Comparison of ENCODE assay signal across 17 cellular contexts in genomic region chr3:101159478-101159877, GRCh38.
A peak's percentile ranks its signal among the peaks of the same experiment; 100 is the strongest.
DNase-seq lines count a peak whose midpoint lies in the region; ATAC-seq and TF ChIP-seq lines count a peak whose summit lies in the region.
"Had no signal": no experiment of that assay in that cellular context is flagged by ENCODE, and none has a peak within 500 bp of the region (broad histone marks: within the 10 kb centered on the region; RNA-seq: fewer than 3 reads in every experiment).

No MANE protein-coding gene starts in this region.

- H3K4me1 Mint-ChIP-seq in nephron = peaks cover 27% of the 10 kb centered on the region
- H3K4me1 Mint-ChIP-seq: B cell had no signal

- peak; percentile 56 for DNase-seq in SK-N-MC (ENCODE audit: low read depth, low spot score)
- no peak for DNase-seq in nucleus accumbens (lab: John Stamatoyannopoulos, UW)
- DNase-seq: AML-193; Caco-2; Calu3; CD4-positive, alpha-beta T cell; CD8-positive, alpha-beta T cell; DMS79 treated with DMSO at 0.1 percent for 48 hours; GF-D8 had no signal

- H3K27me3 Mint-ChIP-seq in nephron (ENCODE audit: low read depth) = peaks cover 4% of the 10 kb centered on the region

- H3K9me3 Mint-ChIP-seq in nephron = no peaks in the 10 kb centered on the region
- H3K9me3 Mint-ChIP-seq: CD4-positive, alpha-beta T cell; CD8-positive, alpha-beta T cell had no signal

- H3K9ac ChIP-seq in SK-N-MC (ENCODE audit: insufficient read length) (no peak overlapping the region), stomach smooth muscle (ENCODE audit: low read length in 2 of 2) (no peak overlapping the region)
- H3K9ac ChIP-seq: BLaER1 treated with 17β-estradiol and CSF1 and Interleukin-3, amounts not matched to agents 10 nM and 100 nM had no signal

- no peaks in the 10 kb centered on the region for H3K36me3 Mint-ChIP-seq in nephron (ENCODE audit: low read depth)
- H3K36me3 Mint-ChIP-seq: CD8-positive, alpha-beta T cell had no signal

- no peak for TF ChIP-seq CTCF in nephron (IDR thresholded peaks at IDR 0.05; ENCODE audit: unreplicated experiment in 3 of 3)

- H3K27ac ChIP-seq in SK-N-MC (peak overlapping the region; percentile 82), stomach smooth muscle (ENCODE audit: low read length) (peak overlapping the region; percentile 42)
- H3K27ac ChIP-seq: 22Rv1; A549; BLaER1 treated with 17β-estradiol and CSF1 and Interleukin-3, amounts not matched to agents 10 nM and 100 nM; C4-2B had no signal

- H3K27ac Mint-ChIP-seq in nephron = peak overlapping the region in 2 of 3 experiments; percentile 26 to 29
- H3K27ac Mint-ChIP-seq: B cell; CD4-positive, alpha-beta T cell; CD8-positive, alpha-beta T cell had no signal

- peaks cover 12% of the 10 kb centered on the region for H3K4me1 ChIP-seq in stomach smooth muscle (ENCODE audit: control insufficient read depth, insufficient read depth, low read length)
- H3K4me1 ChIP-seq: BLaER1 treated with 17β-estradiol and CSF1 and Interleukin-3, amounts not matched to agents 10 nM and 100 nM; Caco-2 had no signal

- no peak for ATAC-seq in HG03565 (IDR thresholded peaks at IDR 0.05; ENCODE audit: unreplicated experiment)
- ATAC-seq: A549; CD8-positive, alpha-beta T cell had no signal

- H3K27me3 ChIP-seq in stomach smooth muscle (ENCODE audit: control insufficient read depth in 1 of 2, insufficient read depth in 2 of 2, low read length in 2 of 2) = no peaks in the 10 kb centered on the region
- H3K27me3 ChIP-seq: BLaER1 treated with 17β-estradiol and CSF1 and Interleukin-3, amounts not matched to agents 10 nM and 100 nM had no signal

- no peaks in the 10 kb centered on the region for H3K36me3 ChIP-seq in SK-N-MC (ENCODE audit: insufficient read depth, low read length)
- no peaks in the 10 kb centered on the region for H3K36me3 ChIP-seq in stomach smooth muscle (ENCODE audit: control insufficient read depth in 2 of 2, insufficient read depth in 2 of 2, low read length in 2 of 2)
- H3K36me3 ChIP-seq: BLaER1 treated with 17β-estradiol and CSF1 and Interleukin-3, amounts not matched to agents 10 nM and 100 nM had no signal

- H3K4me3 Mint-ChIP-seq in nephron = no peak overlapping the region
- H3K4me3 Mint-ChIP-seq: B cell; CD4-positive, alpha-beta T cell; CD8-positive, alpha-beta T cell had no signal

- H3K9me3 ChIP-seq in SK-N-MC (ENCODE audit: low read depth, low read length) = no peaks in the 10 kb centered on the region
- H3K9me3 ChIP-seq in stomach smooth muscle (ENCODE audit: control insufficient read depth in 2 of 2, low read length in 2 of 2) = no peaks in the 10 kb centered on the region
- H3K9me3 ChIP-seq: A549; BLaER1 treated with 17β-estradiol and CSF1 and Interleukin-3, amounts not matched to agents 10 nM and 100 nM; Caco-2 had no signal

- H3K4me3 ChIP-seq in SK-N-MC (peak overlapping the region; percentile 50), stomach smooth muscle (ENCODE audit: low read length in 2 of 2) (no peak overlapping the region)
- H3K4me3 ChIP-seq: A549; BLaER1 treated with 17β-estradiol and CSF1 and Interleukin-3, amounts not matched to agents 10 nM and 100 nM had no signal
